8 cellular contexts compared by ENCODE assay signal in genomic region chr3:41198526-41198925, GRCh38. TPM values are rescaled to one million over a fixed set of nuclear protein-coding genes. Genes with fewer than 3 reads are reported as not detected.
A peak's percentile ranks its signal among the peaks of the same experiment; 100 is the strongest.
DNase-seq lines count a peak whose midpoint lies in the region; ATAC-seq, FAIRE-seq and TF ChIP-seq lines count a peak whose summit lies in the region.

No MANE protein-coding gene starts in this region.

- H3K36me3 ChIP-seq in K562 (ENCODE audit: control insufficient read depth, insufficient read depth, low read length) (no peaks in the 10 kb centered on the region), keratinocyte (ENCODE audit: control insufficient read depth in 2 of 2, extremely low read depth in 1 of 2, insufficient read depth in 2 of 2, low read length in 2 of 2) (peaks cover 0 to 3% of the 10 kb centered on the region in 2 experiments)

- FAIRE-seq in K562 (lab: Jason Lieb, UNC), result no peak
- FAIRE-seq in keratinocyte (lab: Jason Lieb, UNC), result no peak

- H3K79me2 ChIP-seq in K562 (ENCODE audit: control insufficient read depth, insufficient read depth, low read length), result peaks cover 41% of the 10 kb centered on the region
- H3K79me2 ChIP-seq in keratinocyte (ENCODE audit: control insufficient read depth, insufficient read depth, low read length), result peaks cover 40% of the 10 kb centered on the region

- H3K9ac ChIP-seq in K562 (ENCODE audit: insufficient read depth in 1 of 2, low read depth in 2 of 2, low read length in 2 of 2) (peak overlapping the region; percentile 92 to 98), keratinocyte (ENCODE audit: control insufficient read depth, extremely low read depth, insufficient read depth, low read length) (peak overlapping the region; percentile 96)

- no peak for TF ChIP-seq EP300 in K562 (IDR thresholded peaks at IDR 0.05; ENCODE audit: low read length)

- dilution Hi-C loops in keratinocyte (cut with MboI; ENCODE audit: extremely low pct_ligation_motif_present, low sequenced_read_pairs), result no loop called here

- in situ Hi-C loops in K562 (cut with MboI), result no loop called here

- H3K27ac ChIP-seq in K562 (ENCODE audit: extremely low read depth, low read depth, low read length), result no peak overlapping the region
- peak overlapping the region; percentile 87 for H3K27ac ChIP-seq in keratinocyte (ENCODE audit: control insufficient read depth, insufficient read depth, low read length)

- no peak for TF ChIP-seq RAD21 in K562 (CRISPR knock-in tag; conservative IDR thresholded peaks at IDR 0.05 in 1 of 2, IDR thresholded peaks at IDR 0.05 in 1 of 2)

- DNase-seq in stimulated activated CD4-positive, alpha-beta T cell treated with anti-CD3 and anti-CD28 coated beads, Interleukin-4, amount 100 ng/mL, for 1 hour, result peak; percentile 21
- DNase-seq in stimulated activated CD4-positive, alpha-beta T cell treated with anti-CD3 and anti-CD28 coated beads, Interleukin-4, amount 100 ng/mL, for 4 hours, result no peak
- DNase-seq in NCI-H524 (lab: John Stamatoyannopoulos, UW) (peak; percentile 60 to 74), K562 (ENCODE audit: extremely low read depth in 1 of 4, low spot score in 3 of 4) (peak in 2 of 4 experiments; percentile 21 to 33), keratinocyte (ENCODE audit: low read depth, low spot score) (no peak), SKM-1 treated with dmso at 0.1 percent for 144 hours (lab: John Stamatoyannopoulos, UW; ENCODE audit: unreplicated experiment) (no peak)
- peak; percentile 23 for DNase-seq in stimulated activated CD4-positive, alpha-beta T cell treated with anti-CD3 and anti-CD28 coated beads, Interleukin-4, amount 100 ng/mL, for 24 hours
- DNase-seq in effector CD8-positive, alpha-beta T cell (lab: John Stamatoyannopoulos, UW), result no peak

- no peaks in the 10 kb centered on the region for H3K9me1 ChIP-seq in K562 (ENCODE audit: control insufficient read depth, insufficient read depth, low read length)
- no peaks in the 10 kb centered on the region for H3K9me1 ChIP-seq in keratinocyte (ENCODE audit: control insufficient read depth, extremely low read depth, insufficient read depth, low read length)

- H2AFZ ChIP-seq in K562 (ENCODE audit: low read depth, low read length) (peak overlapping the region; percentile 89), keratinocyte (ENCODE audit: control insufficient read depth, low read length) (peak overlapping the region; percentile 86)

- H3K9me3 ChIP-seq in K562 (replicated peaks; ENCODE audit: control insufficient read depth, insufficient read depth, low read depth, low read length), result no peaks in the 10 kb centered on the region
- H3K9me3 ChIP-seq in keratinocyte (ENCODE audit: control insufficient read depth, low read depth, low read length), result no peaks in the 10 kb centered on the region

- H3K4me3 ChIP-seq in K562, result peak overlapping the region; percentile 90
- H3K4me3 ChIP-seq in keratinocyte (ENCODE audit: control insufficient read depth in 2 of 3, extremely low read depth in 1 of 3, insufficient read depth in 2 of 3, low read depth in 1 of 3, low read length in 3 of 3), result peak overlapping the region; percentile 81 to 98 (median 81)

- H4K20me1 ChIP-seq in K562 (replicated peaks; ENCODE audit: control insufficient read depth, insufficient read depth, low read length) (peaks cover 30% of the 10 kb centered on the region), keratinocyte (ENCODE audit: control insufficient read depth, extremely low read depth, insufficient read depth, low read length) (peaks cover 21% of the 10 kb centered on the region)

- BruUV-seq in K562 (replicated peaks; lab: Mats Ljungman, UMichigan), result no TSS peak

- no peak for TF ChIP-seq POLR2A in K562 (conservative IDR thresholded peaks at IDR 0.05)

- intact Hi-C loops in K562 (cut with micrococcal nuclease), result loop anchor here (5.0 kb wide), 1 partner anchor 81 kb away; no protein-coding TSS in a partner anchor

- CTCF ChIA-PET in K562 (lab: Yijun Ruan, JAX; ENCODE audit: low intra/inter-chr PET ratio), result no interaction called here

- H3K4me2 ChIP-seq in K562 (ENCODE audit: insufficient read depth, low read length) (peak overlapping the region; percentile 89), keratinocyte (ENCODE audit: control insufficient read depth, extremely low read depth, insufficient read depth, low read depth, low read length) (peak overlapping the region; percentile 82)

- TF ChIP-seq CTCF in K562 (IDR thresholded peaks at IDR 0.05 in 2 of 3, conservative IDR thresholded peaks at IDR 0.05 in 1 of 3; ENCODE audit: insufficient read depth in 2 of 3, low read depth in 1 of 3, low read length in 3 of 3), result no peak
- no peak for TF ChIP-seq CTCF in keratinocyte (optimal IDR thresholded peaks at IDR 0.05 in 1 of 3, IDR thresholded peaks at IDR 0.05 in 1 of 3, conservative IDR thresholded peaks at IDR 0.05 in 1 of 3; ENCODE audit: extremely low read depth in 1 of 3, insufficient read depth in 2 of 3, low read length in 3 of 3)

- WGBS in K562 (ENCODE audit: insufficient coverage, low coverage, missing lambda C conversion rate), result 20% methylated on average over 20 of the region's 20 CpGs

- H3K27me3 ChIP-seq in K562 (ENCODE audit: control insufficient read depth in 2 of 2, insufficient read depth in 2 of 2, low read length in 2 of 2), result peaks cover 5 to 30% of the 10 kb centered on the region in 2 experiments; a peak in 4 of 5 replicates
- H3K27me3 ChIP-seq in keratinocyte (ENCODE audit: control insufficient read depth, extremely low read depth, insufficient read depth, low read length), result peaks cover 4% of the 10 kb centered on the region

- no peak for ATAC-seq in K562

- H3K4me1 ChIP-seq in K562 (replicated peaks in 1 of 2; ENCODE audit: control insufficient read depth in 2 of 2, insufficient read depth in 2 of 2, low read length in 2 of 2) (peaks cover 9 to 16% of the 10 kb centered on the region in 2 experiments; a peak in 4 of 5 replicates), keratinocyte (ENCODE audit: control insufficient read depth, extremely low read depth, insufficient read depth, low read length) (peaks cover 17% of the 10 kb centered on the region)

- POLR2A ChIA-PET in K562 (lab: Yijun Ruan, JAX), result interaction anchor here (0.7 to 3.8 kb wide), 13 partner anchors 8 to 1305 kb away, joined by 3 to 33 read pairs (median 4); no protein-coding TSS in a partner anchor

TF ChIP-seq in K562, 482 proteins besides CTCF, POLR2A, EP300 and RAD21 (continues in another document):
- TF ChIP-seq, protein P1, sequence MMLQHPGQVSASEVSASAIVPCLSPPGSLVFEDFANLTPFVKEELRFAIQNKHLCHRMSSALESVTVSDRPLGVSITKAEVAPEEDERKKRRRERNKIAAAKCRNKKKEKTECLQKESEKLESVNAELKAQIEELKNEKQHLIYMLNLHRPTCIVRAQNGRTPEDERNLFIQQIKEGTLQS (IDR thresholded peaks at IDR 0.05), result no peak
- TF ChIP-seq, protein P1 (CRISPR knock-in tag; conservative IDR thresholded peaks at IDR 0.05), result no peak
- no peak for TF ChIP-seq ARID3A (IDR thresholded peaks at IDR 0.05; ENCODE audit: borderline replicate concordance, low read depth, low read length)

RNA-seq across cellular contexts. Expression of gene CTNNB1, which starts 0.8 kb away (rescaled TPM):
- total RNA-seq in K562 (2011; cell fraction: chromatin; rRNA removed; ENCODE audit: low replicate concordance), result 283 TPM in 2 replicates
- 151 and 154 TPM in 2 replicates for total RNA-seq in K562 (2011; cell fraction: nucleolus; rRNA removed)
- 151 and 175 TPM in 2 replicates for total RNA-seq in K562 (2011; cell fraction: nucleoplasm; rRNA removed)
- total RNA-seq in K562 (2014; rRNA removed), result 164 and 193 TPM in 2 replicates
- total RNA-seq in K562 (2014; rRNA removed; fragmentation: Illumina TruSeq; extraction: Trizol), result 154 and 156 TPM in 2 replicates
- total RNA-seq in K562 (2015; rRNA removed; fragmentation: Illumina TruSeq; extraction: Trizol), result 189 and 192 TPM in 2 replicates
- total RNA-seq in K562 (2021), result 153 and 158 TPM in 2 replicates
- 193 and 203 TPM in 2 replicates for polyA plus RNA-seq in K562 (2011; rRNA removed)
- 235 and 318 TPM in 2 replicates for polyA plus RNA-seq in K562 (2011; cell fraction: cytosol; rRNA removed)
- 311 and 383 TPM in 2 replicates for polyA plus RNA-seq in K562 (2011; cell fraction: nucleus; rRNA removed)
- polyA plus RNA-seq in K562 (2012), result 111 and 162 TPM in 2 replicates
- polyA plus RNA-seq in K562 (2014; fragmentation: Illumina TruSeq; extraction: Trizol), result 154 and 159 TPM in 2 replicates
- 10 to 100 TPM; 44.3 to 51.8 TPM for polyA plus RNA-seq in K562 (2014; fragmentation: Nextera tagmentation; extraction: Ambion mirVana)
- polyA plus RNA-seq in K562 (2014; rRNA removed), result 100 and 126 TPM in 2 replicates
- polyA minus RNA-seq in K562 (2011; rRNA and poly(A)+ RNA removed), result 822 and 1,105 TPM in 2 replicates
- polyA minus RNA-seq in K562 (2011; cell fraction: cytosol; rRNA and poly(A)+ RNA removed), result 157 and 240 TPM in 2 replicates
- polyA minus RNA-seq in K562 (2011; cell fraction: nucleus; rRNA and poly(A)+ RNA removed), result 156 and 245 TPM in 2 replicates
- polyA plus RNA-seq in keratinocyte, result 644 to 1,021 TPM (median 775 TPM) in 3 replicates
- polyA plus RNA-seq in keratinocyte (2011; ENCODE audit: low read depth), result 155 TPM
- polyA plus RNA-seq in keratinocyte (2011; cell fraction: cytosol; rRNA removed), result 508 and 639 TPM in 2 replicates
- polyA plus RNA-seq in keratinocyte (2011; cell fraction: nucleus; rRNA removed), result 1,414 and 1,476 TPM in 2 replicates
- 337 and 485 TPM in 2 replicates for polyA plus RNA-seq in keratinocyte (2012; ENCODE audit: low replicate concordance)
- polyA minus RNA-seq in keratinocyte, result 3,062 to 5,232 TPM (median 3,853 TPM) in 3 replicates
- 705 TPM for polyA minus RNA-seq in keratinocyte (2011; cell fraction: cytosol; rRNA and poly(A)+ RNA removed)
- 1,878 and 2,895 TPM in 2 replicates for polyA minus RNA-seq in keratinocyte (2011; cell fraction: nucleus; rRNA and poly(A)+ RNA removed)

Comparison
In these comparisons a context has a peak if more than half of its experiments do, and no peak if none do; other contexts are left out.
1. DNase-seq: peak in stimulated activated CD4-positive, alpha-beta T cell treated with anti-CD3 and anti-CD28 coated beads, Interleukin-4, amount 100 ng/mL, for 1 hour (single experiment), NCI-H524 (2 of 2) and stimulated activated CD4-positive, alpha-beta T cell treated with anti-CD3 and anti-CD28 coated beads, Interleukin-4, amount 100 ng/mL, for 24 hours (single experiment); none in stimulated activated CD4-positive, alpha-beta T cell treated with anti-CD3 and anti-CD28 coated beads, Interleukin-4, amount 100 ng/mL, for 4 hours (0 of 2), keratinocyte (single experiment), SKM-1 treated with dmso at 0.1 percent for 144 hours (single experiment) and effector CD8-positive, alpha-beta T cell (single experiment).